21 cellular contexts compared by ENCODE assay signal in genomic region chr7:98091061-98091460, GRCh38. TPM values are rescaled to one million over a fixed set of nuclear protein-coding genes. Genes with fewer than 3 reads are reported as not detected.
DNase-seq lines count a peak whose midpoint lies in the region; ATAC-seq, FAIRE-seq and TF ChIP-seq lines count a peak whose summit lies in the region.
"Had no signal": no experiment of that assay in that cellular context is flagged by ENCODE, and none has a peak within 500 bp of the region (broad histone marks: within the 10 kb centered on the region; RNA-seq: fewer than 3 reads in every experiment).

No MANE protein-coding gene starts in this region.

- DNase-seq in H54 (ENCODE audit: insufficient read length, low spot score) = peak; percentile 22
- DNase-seq in NCI-H226 = peak; percentile 71
- peak; percentile 96 for DNase-seq in bronchial epithelial cell (ENCODE audit: low read depth)
- peak; percentile 41 to 92 for DNase-seq in trophoblast cell
- DNase-seq in D341Med (ENCODE audit: low spot score) = no peak
- DNase-seq in NCI-H2107 (lab: John Stamatoyannopoulos, UW) = no peak
- DNase-seq: Caco-2; CD4-positive, CD25-positive, alpha-beta regulatory T cell; DMS79; GDM1; HFFc6; NCI-H1436; NCI-H2029; NCI-H2171 treated with DMSO at 0.1 percent for 48 hours; NCI-H510A; SHP77 treated with DMSO at 0.1 percent for 48 hours had no signal

- H3K4me2 ChIP-seq in trophoblast cell (ENCODE audit: low read length) = no peak overlapping the region

- no peaks in the 10 kb centered on the region for H3K79me2 ChIP-seq in trophoblast cell (ENCODE audit: control insufficient read depth, insufficient read depth, low read length, poor library complexity)

- no peak overlapping the region for H4K8ac ChIP-seq in trophoblast cell (ENCODE audit: low read depth, low read length)

- peaks cover 1% of the 10 kb centered on the region for H3K9me3 ChIP-seq in trophoblast cell (ENCODE audit: insufficient read depth, low read depth, low read length)
- H3K9me3 ChIP-seq: Caco-2 had no signal

- H3K4me1 ChIP-seq in trophoblast cell (ENCODE audit: control insufficient read depth in 1 of 2, insufficient read depth in 2 of 2, low read length in 2 of 2) = no peaks in the 10 kb centered on the region
- H3K4me1 ChIP-seq: Caco-2 had no signal

- H3K18ac ChIP-seq in trophoblast cell (ENCODE audit: low read length) = no peak overlapping the region

- H3K27me3 ChIP-seq in bronchial epithelial cell (ENCODE audit: control insufficient read depth, insufficient read depth, low read length) (no peaks in the 10 kb centered on the region), trophoblast cell (ENCODE audit: insufficient read depth, low read length) (no peaks in the 10 kb centered on the region)

- H2BK120ac ChIP-seq in trophoblast cell (ENCODE audit: insufficient read depth, low read length, poor library complexity) = no peak overlapping the region

- no peak for TF ChIP-seq POLR2A in H54 (IDR thresholded peaks at IDR 0.05; ENCODE audit: low read depth, low read length)

- H3K4me3 ChIP-seq in bronchial epithelial cell (ENCODE audit: low read depth, low read length) = no peak overlapping the region
- no peak overlapping the region for H3K4me3 ChIP-seq in trophoblast cell (ENCODE audit: low read depth, low read length)
- H3K4me3 ChIP-seq: GM12878 had no signal

- no peak overlapping the region for H2BK5ac ChIP-seq in trophoblast cell (ENCODE audit: low read depth, low read length, poor library complexity)

- no CpG with 5 or more reads among the region's 2 CpGs for WGBS in trophoblast cell (ENCODE audit: extremely low coverage, insufficient coverage, insufficient read length)

- FAIRE-seq in H54 (lab: Jason Lieb, UNC) (peak; percentile 38), bronchial epithelial cell (lab: Jason Lieb, UNC) (no peak)
- FAIRE-seq: GM12878, GM18507, H1 had no signal

- H4K91ac ChIP-seq in trophoblast cell (ENCODE audit: low read depth, low read length) = no peak overlapping the region

- no peak overlapping the region for H2BK12ac ChIP-seq in trophoblast cell (ENCODE audit: low read length)

- H3K79me1 ChIP-seq in trophoblast cell (ENCODE audit: low read length) = no peaks in the 10 kb centered on the region

- no peak overlapping the region for H2AK5ac ChIP-seq in trophoblast cell (ENCODE audit: low read length)

- no peak overlapping the region for H3K4ac ChIP-seq in trophoblast cell (ENCODE audit: low read depth, low read length)

- no peak for ATAC-seq in HG02884 (IDR thresholded peaks at IDR 0.05; ENCODE audit: unreplicated experiment)
- ATAC-seq: GM12878, Panc1 had no signal

- H3K36me3 ChIP-seq in bronchial epithelial cell (ENCODE audit: control insufficient read depth, insufficient read depth, low read length) (no peaks in the 10 kb centered on the region), trophoblast cell (ENCODE audit: control insufficient read depth in 1 of 2, insufficient read depth in 2 of 2, low read length in 2 of 2) (no peaks in the 10 kb centered on the region)

- no peak overlapping the region for H3K23ac ChIP-seq in trophoblast cell (ENCODE audit: low read length)

- no peak overlapping the region for H3K27ac ChIP-seq in trophoblast cell (ENCODE audit: low read depth, low read length)

- H4K12ac ChIP-seq in trophoblast cell (ENCODE audit: low read depth, low read length) = no peak overlapping the region

- H3K14ac ChIP-seq in trophoblast cell (ENCODE audit: low read length) = no peak overlapping the region

- no peak overlapping the region for H3K9ac ChIP-seq in trophoblast cell (ENCODE audit: low read length)

- no peak for TF ChIP-seq CTCF in bronchial epithelial cell (IDR thresholded peaks at IDR 0.05; ENCODE audit: insufficient read depth, low read length, severe bottlenecking)

- no peak overlapping the region for H2AFZ ChIP-seq in trophoblast cell (ENCODE audit: insufficient read depth, low read length, poor library complexity)

RNA-seq across cellular contexts. Expression of gene LMTK2, which starts 15.6 kb away (rescaled TPM):
- total RNA-seq in bronchial epithelial cell = 12.9 and 21.4 TPM in 2 replicates
- 10.6 and 10.8 TPM in 2 replicates for polyA plus RNA-seq in trophoblast cell (2013)

Comparison
In these comparisons a context has a peak if more than half of its experiments do, and no peak if none do; other contexts are left out.
1. DNase-seq: peak in H54 (single experiment), NCI-H226 (single experiment), bronchial epithelial cell (single experiment) and trophoblast cell (2 of 2); none in D341Med (single experiment) and NCI-H2107 (single experiment).